8 cellular contexts compared by ENCODE assay signal in genomic region chr10:69451209-69451783, GRCh38. TPM values are rescaled to one million over a fixed set of nuclear protein-coding genes. Genes with fewer than 3 reads are reported as not detected.
DNase-seq lines count a peak whose midpoint lies in the region; ATAC-seq, FAIRE-seq and TF ChIP-seq lines count a peak whose summit lies in the region.

TSPAN15 (plus strand) TSS chr10:69451465; CDS start chr10:69451595, 130 bp downstream.

- H3K9me3 ChIP-seq in spleen = no peaks in the 10 kb centered on the region

- peak; percentile 64 for ATAC-seq in HG02943 (IDR thresholded peaks at IDR 0.05; ENCODE audit: low read depth, unreplicated experiment)
- ATAC-seq in activated CD4-positive, CD25-positive, alpha-beta regulatory T cell treated with anti-CD3 and anti-CD28 coated beads, Interleukin-2, amount 50 U/mL, for 24 hours = peak; percentile 95 to 97
- no peak for ATAC-seq in HG03571 (IDR thresholded peaks at IDR 0.05; ENCODE audit: unreplicated experiment)

- DNase-seq in GM12892 (ENCODE audit: insufficient read length) (peak; percentile 69), NCI-H2171 (lab: John Stamatoyannopoulos, UW) (peak; percentile 78), islet precursor cell (peak; percentile 97), spleen (peak; percentile 91)
- DNase-seq in central memory CD4-positive, alpha-beta T cell = peak; percentile 78

- H3K4me3 ChIP-seq in spleen = peak within 1 kb of the TSS; percentile 58 to 84 (median 72)

- 1 to 6% (median 1%) methylated on average over 12 to 45 of the region's 45 CpGs for WGBS in spleen, 5 donors

- intact Hi-C loops in spleen (cut with DNase I; ENCODE audit: low total_unique reads) = no loop called here

- TF ChIP-seq POLR2A in GM12892 (IDR thresholded peaks at IDR 0.05; ENCODE audit: low read depth, low read length) (no peak), spleen (IDR thresholded peaks at IDR 0.05) (peak in 1 of 3 donors; percentile 40)

- peak in 1 of 11 experiments; percentile 20 for TF ChIP-seq CTCF in spleen (IDR thresholded peaks at IDR 0.05 in 8 of 11, conservative IDR thresholded peaks at IDR 0.05 in 3 of 11)

- no peak for FAIRE-seq in GM12892 (lab: Jason Lieb, UNC)

- H3K36me3 ChIP-seq in spleen = peaks cover 0 to under 1% (median 0%) of the 10 kb centered on the region in 6 donors

- peaks cover 23 to 78% (median 53%) of the 10 kb centered on the region in 6 donors for H3K4me1 ChIP-seq in spleen

- H3K27ac ChIP-seq in spleen = peak within 1 kb of the TSS; percentile 35 to 85 (median 70)

- peaks cover 0 to 26% (median 6%) of the 10 kb centered on the region in 7 donors for H3K27me3 ChIP-seq in spleen (replicated peaks in 1 of 7)

RNA-seq across cellular contexts. Expression of gene TSPAN15, which starts in this region (rescaled TPM):
- 2.2 TPM for polyA plus RNA-seq in GM12892 (2012; ENCODE audit: missing spikeins)
- 10 to 100 TPM; 23.8 to 68.4 (median 50.0) TPM for total RNA-seq in spleen
- 10 to 100 TPM; 13.5 to 28.2 (median 14.5) TPM for polyA plus RNA-seq in spleen
